Comparison of ENCODE assay signal across 9 cellular contexts in genomic region chr1:1980467-1981141, GRCh38. TPM values are rescaled to one million over a fixed set of nuclear protein-coding genes. Genes with fewer than 3 reads are reported as not detected.
"Had no signal": no experiment of that assay in that cellular context is flagged by ENCODE, and none has a peak within 500 bp of the region (broad histone marks: within the 10 kb centered on the region; RNA-seq: fewer than 3 reads in every experiment).

No MANE protein-coding gene starts in this region.

- ATAC-seq: K562 had no signal

- H2AFZ ChIP-seq: GM23248 had no signal

- H3K9ac ChIP-seq: GM23248 had no signal

- H3K4me3 ChIP-seq: GM23248, K562 had no signal

- FAIRE-seq: H54, HTR-8/SVneo, K562 had no signal

- DNase-seq: GM23248, GOT3, HCEC 1CT, IMR-90, KG1 had no signal

- H3K27ac ChIP-seq: GM23248 had no signal

RNA-seq across cellular contexts. Expression of gene CFAP74, which starts 23.0 kb away (rescaled TPM):
- total RNA-seq: GM23248, HT-29, IMR-90 had no signal
- polyA plus RNA-seq: GM23248, IMR-90 had no signal

RNA-seq across cellular contexts. Expression of gene GABRD, which starts 38.5 kb away (rescaled TPM):
- total RNA-seq: GM23248, HT-29, IMR-90 had no signal
- polyA plus RNA-seq: GM23248, IMR-90, K562 had no signal
